ENCODE assay signal across 1 cellular context in the genomic region with DNA sequence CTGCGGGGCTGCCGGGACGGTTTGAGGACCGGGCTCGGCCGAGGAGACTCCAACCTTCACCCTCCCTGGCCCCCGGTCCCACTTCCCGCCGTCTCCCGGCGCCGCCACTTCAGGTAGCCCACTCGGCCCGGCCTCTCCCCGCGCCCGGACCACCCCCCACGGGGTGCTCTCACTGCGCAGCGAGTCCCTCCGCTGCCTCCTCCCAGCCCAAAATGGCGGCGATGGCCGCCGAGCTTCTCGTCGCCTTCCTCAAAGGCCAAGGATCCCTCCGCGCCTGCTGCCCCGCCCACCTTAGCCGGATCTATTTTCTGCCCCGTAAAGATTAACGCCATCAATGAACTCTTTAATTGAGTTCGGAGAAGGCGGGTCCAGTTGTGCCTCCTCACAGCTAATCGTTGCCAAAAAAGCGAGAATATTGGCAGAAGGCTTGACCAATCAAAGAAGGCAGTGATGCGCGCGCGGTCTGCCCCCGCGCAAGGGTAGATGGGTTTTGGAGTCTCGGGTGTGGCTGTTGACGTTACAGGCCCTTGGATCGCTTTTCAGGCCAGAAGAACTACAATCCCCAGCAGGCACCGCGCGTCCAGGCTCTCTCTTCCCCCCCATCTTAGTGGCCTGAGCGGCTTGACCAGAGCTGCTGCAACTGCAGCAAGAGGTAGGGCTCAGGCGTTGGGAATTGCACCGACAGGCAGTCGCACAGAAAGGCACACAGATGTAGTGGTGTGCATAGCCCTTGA.
TF ChIP-seq lines count a peak whose summit lies in the region.

A gene with protein sequence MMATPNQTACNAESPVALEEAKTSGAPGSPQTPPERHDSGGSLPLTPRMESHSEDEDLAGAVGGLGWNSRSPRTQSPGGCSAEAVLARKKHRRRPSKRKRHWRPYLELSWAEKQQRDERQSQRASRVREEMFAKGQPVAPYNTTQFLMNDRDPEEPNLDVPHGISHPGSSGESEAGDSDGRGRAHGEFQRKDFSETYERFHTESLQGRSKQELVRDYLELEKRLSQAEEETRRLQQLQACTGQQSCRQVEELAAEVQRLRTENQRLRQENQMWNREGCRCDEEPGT (plus strand): TSS at position 588 of the 734 bp plus-strand sequence. CDS start 919 bp downstream, outside the sequence.

TF ChIP-seq in SK-N-SH, 30 proteins besides CTCF, POLR2A, EP300 and RAD21 (continued from another document):
- TF ChIP-seq, protein P1, sequence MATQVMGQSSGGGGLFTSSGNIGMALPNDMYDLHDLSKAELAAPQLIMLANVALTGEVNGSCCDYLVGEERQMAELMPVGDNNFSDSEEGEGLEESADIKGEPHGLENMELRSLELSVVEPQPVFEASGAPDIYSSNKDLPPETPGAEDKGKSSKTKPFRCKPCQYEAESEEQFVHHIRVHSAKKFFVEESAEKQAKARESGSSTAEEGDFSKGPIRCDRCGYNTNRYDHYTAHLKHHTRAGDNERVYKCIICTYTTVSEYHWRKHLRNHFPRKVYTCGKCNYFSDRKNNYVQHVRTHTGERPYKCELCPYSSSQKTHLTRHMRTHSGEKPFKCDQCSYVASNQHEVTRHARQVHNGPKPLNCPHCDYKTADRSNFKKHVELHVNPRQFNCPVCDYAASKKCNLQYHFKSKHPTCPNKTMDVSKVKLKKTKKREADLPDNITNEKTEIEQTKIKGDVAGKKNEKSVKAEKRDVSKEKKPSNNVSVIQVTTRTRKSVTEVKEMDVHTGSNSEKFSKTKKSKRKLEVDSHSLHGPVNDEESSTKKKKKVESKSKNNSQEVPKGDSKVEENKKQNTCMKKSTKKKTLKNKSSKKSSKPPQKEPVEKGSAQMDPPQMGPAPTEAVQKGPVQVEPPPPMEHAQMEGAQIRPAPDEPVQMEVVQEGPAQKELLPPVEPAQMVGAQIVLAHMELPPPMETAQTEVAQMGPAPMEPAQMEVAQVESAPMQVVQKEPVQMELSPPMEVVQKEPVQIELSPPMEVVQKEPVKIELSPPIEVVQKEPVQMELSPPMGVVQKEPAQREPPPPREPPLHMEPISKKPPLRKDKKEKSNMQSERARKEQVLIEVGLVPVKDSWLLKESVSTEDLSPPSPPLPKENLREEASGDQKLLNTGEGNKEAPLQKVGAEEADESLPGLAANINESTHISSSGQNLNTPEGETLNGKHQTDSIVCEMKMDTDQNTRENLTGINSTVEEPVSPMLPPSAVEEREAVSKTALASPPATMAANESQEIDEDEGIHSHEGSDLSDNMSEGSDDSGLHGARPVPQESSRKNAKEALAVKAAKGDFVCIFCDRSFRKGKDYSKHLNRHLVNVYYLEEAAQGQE (IDR thresholded peaks at IDR 0.05; ENCODE audit: low read depth, low read length), result peak; percentile 82
- TF ChIP-seq SIN3A (IDR thresholded peaks at IDR 0.05; ENCODE audit: borderline replicate concordance, low read depth, low read length) (0 out of 2 replicates have a peak, but pooled peaks have one; percentile 28), EZH2phosphoT487 (IDR thresholded peaks at IDR 0.05; ENCODE audit: borderline replicate concordance, low read depth) (no peak), TEAD4 (IDR thresholded peaks at IDR 0.05; ENCODE audit: borderline replicate concordance, insufficient read depth) (no peak), JUND (IDR thresholded peaks at IDR 0.05) (no peak), SMC3 (IDR thresholded peaks at IDR 0.05; ENCODE audit: low read depth, low read length) (no peak), FOXJ3 (CRISPR knock-in tag; IDR thresholded peaks at IDR 0.05) (no peak), ELF1 (IDR thresholded peaks at IDR 0.05) (peak; percentile 55; the same call in 1 of the 2 replicates), NRF1 (IDR thresholded peaks at IDR 0.05; ENCODE audit: low read depth, low read length) (peak; percentile 93), TCF12 (IDR thresholded peaks at IDR 0.05) (no peak)
- TF ChIP-seq, protein P2, sequence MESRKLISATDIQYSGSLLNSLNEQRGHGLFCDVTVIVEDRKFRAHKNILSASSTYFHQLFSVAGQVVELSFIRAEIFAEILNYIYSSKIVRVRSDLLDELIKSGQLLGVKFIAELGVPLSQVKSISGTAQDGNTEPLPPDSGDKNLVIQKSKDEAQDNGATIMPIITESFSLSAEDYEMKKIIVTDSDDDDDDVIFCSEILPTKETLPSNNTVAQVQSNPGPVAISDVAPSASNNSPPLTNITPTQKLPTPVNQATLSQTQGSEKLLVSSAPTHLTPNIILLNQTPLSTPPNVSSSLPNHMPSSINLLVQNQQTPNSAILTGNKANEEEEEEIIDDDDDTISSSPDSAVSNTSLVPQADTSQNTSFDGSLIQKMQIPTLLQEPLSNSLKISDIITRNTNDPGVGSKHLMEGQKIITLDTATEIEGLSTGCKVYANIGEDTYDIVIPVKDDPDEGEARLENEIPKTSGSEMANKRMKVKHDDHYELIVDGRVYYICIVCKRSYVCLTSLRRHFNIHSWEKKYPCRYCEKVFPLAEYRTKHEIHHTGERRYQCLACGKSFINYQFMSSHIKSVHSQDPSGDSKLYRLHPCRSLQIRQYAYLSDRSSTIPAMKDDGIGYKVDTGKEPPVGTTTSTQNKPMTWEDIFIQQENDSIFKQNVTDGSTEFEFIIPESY (IDR thresholded peaks at IDR 0.05; ENCODE audit: borderline replicate concordance, low read depth), result no peak
- TF ChIP-seq, protein P3, sequence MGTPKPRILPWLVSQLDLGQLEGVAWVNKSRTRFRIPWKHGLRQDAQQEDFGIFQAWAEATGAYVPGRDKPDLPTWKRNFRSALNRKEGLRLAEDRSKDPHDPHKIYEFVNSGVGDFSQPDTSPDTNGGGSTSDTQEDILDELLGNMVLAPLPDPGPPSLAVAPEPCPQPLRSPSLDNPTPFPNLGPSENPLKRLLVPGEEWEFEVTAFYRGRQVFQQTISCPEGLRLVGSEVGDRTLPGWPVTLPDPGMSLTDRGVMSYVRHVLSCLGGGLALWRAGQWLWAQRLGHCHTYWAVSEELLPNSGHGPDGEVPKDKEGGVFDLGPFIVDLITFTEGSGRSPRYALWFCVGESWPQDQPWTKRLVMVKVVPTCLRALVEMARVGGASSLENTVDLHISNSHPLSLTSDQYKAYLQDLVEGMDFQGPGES (IDR thresholded peaks at IDR 0.05; ENCODE audit: low read depth, low read length), result peak; percentile 82
